8 cellular contexts compared by ENCODE assay signal in the genomic region with DNA sequence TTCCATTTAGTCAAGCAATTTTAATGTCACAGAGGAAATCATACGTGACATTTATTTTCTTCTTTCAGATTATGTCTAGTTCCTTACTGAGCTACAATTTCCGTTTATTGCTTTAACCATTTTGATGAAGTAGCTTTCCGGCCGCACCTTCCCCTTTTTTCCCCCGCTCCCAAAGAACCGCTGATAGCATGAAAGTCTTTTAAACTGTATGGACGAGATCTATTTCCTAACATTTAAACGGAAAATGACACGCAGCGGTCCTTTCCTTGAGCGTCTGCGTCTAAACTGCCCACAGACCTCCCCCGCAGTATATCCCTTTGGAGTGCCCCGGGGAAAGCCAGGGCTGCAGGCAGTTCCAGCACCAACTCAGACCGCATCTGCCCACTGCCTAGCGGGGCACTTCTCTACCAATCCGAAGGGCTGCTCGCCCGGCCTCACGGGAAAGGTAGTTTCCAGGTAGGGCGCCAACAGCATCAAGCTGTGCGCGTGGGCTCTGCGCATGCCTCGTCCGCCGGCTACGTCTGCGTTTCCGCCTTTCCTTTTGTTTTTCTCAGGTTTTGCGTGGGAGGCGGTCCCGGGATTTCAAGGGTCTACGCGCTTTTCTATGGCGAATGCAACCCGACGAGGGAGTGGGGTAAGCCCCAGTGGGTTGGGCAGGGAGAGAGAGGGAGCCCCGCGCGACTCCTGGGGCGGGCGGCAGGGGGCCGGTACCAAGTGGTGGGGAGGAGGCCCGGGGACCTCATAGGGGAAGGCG. TPM values are rescaled to one million over a fixed set of nuclear protein-coding genes. Genes with fewer than 3 reads are reported as not detected.
DNase-seq lines count a peak whose midpoint lies in the region; ATAC-seq and TF ChIP-seq lines count a peak whose summit lies in the region.

A gene (plus strand): TSS at position 526 of the 754 bp plus-strand sequence. CDS start 1,667 bp downstream, outside the sequence.

- intact Hi-C loops in tibial artery (cut with DNase I; ENCODE audit: low total_unique reads), result loop anchor here (1.0 to 10.0 kb wide), 3 partner anchors 34 to 156 kb away; a partner anchor contains a TSS

- H3K36me3 Mint-ChIP-seq in activated naive CD8-positive, alpha-beta T cell treated with anti-CD3 and anti-CD28 coated beads, Interleukin-2, amount 50 U/mL, for 24 hours (ENCODE audit: low read depth), result peaks cover 18% of the 10 kb centered on the region

- peak within 1 kb of the TSS; percentile 87 for H3K4me3 Mint-ChIP-seq in activated naive CD8-positive, alpha-beta T cell treated with anti-CD3 and anti-CD28 coated beads, Interleukin-2, amount 50 U/mL, for 24 hours

- H3K9ac ChIP-seq in parathyroid adenoma, result peak within 1 kb of the TSS; percentile 79

- H3K27me3 Mint-ChIP-seq in activated naive CD8-positive, alpha-beta T cell treated with anti-CD3 and anti-CD28 coated beads, Interleukin-2, amount 50 U/mL, for 24 hours, result no peaks in the 10 kb centered on the region

- DNase-seq in NCI-H1417 (lab: John Stamatoyannopoulos, UW) (peak; percentile 85 to 95 (median 89)), SW480 (ENCODE audit: low spot score) (peak; percentile 96), cardiac muscle cell (ENCODE audit: low read depth in 1 of 2, low spot score in 1 of 2) (peak; percentile 95 to 96), tibial artery (peak; percentile 90 to 96)
- peak; percentile 88 for DNase-seq in activated naive CD8-positive, alpha-beta T cell treated with anti-CD3 and anti-CD28 coated beads, Interleukin-2, amount 50 U/mL, for 24 hours

- H3K4me2 ChIP-seq in parathyroid adenoma (ENCODE audit: low read length), result peak within 1 kb of the TSS; percentile 83

- H3K9me3 Mint-ChIP-seq in activated naive CD8-positive, alpha-beta T cell treated with anti-CD3 and anti-CD28 coated beads, Interleukin-2, amount 50 U/mL, for 24 hours, result no peaks in the 10 kb centered on the region

- H3K36me3 ChIP-seq in cardiac muscle cell, result peaks cover 11% of the 10 kb centered on the region
- no peaks in the 10 kb centered on the region for H3K36me3 ChIP-seq in parathyroid adenoma (ENCODE audit: control insufficient read depth, insufficient read depth, low read length)
- peaks cover 7 to 23% (median 13%) of the 10 kb centered on the region in 3 donors for H3K36me3 ChIP-seq in tibial artery

- H3K79me2 ChIP-seq in parathyroid adenoma, result peaks cover 2% of the 10 kb centered on the region

- H3K27ac Mint-ChIP-seq in activated naive CD8-positive, alpha-beta T cell treated with anti-CD3 and anti-CD28 coated beads, Interleukin-2, amount 50 U/mL, for 24 hours, result peak within 1 kb of the TSS; percentile 95

- peak; percentile 4 for TF ChIP-seq CTCF in GM12873 (IDR thresholded peaks at IDR 0.05; ENCODE audit: insufficient read depth, low read depth, low read length, missing control alignments)
- no peak for TF ChIP-seq CTCF in cardiac muscle cell (IDR thresholded peaks at IDR 0.05; ENCODE audit: low read depth, low read length)
- TF ChIP-seq CTCF in parathyroid adenoma (IDR thresholded peaks at IDR 0.05), result no peak
- TF ChIP-seq CTCF in tibial artery (IDR thresholded peaks at IDR 0.05), result no peak

- H2AFZ ChIP-seq in parathyroid adenoma, result peak within 1 kb of the TSS; percentile 97

- H3K4me1 Mint-ChIP-seq in activated naive CD8-positive, alpha-beta T cell treated with anti-CD3 and anti-CD28 coated beads, Interleukin-2, amount 50 U/mL, for 24 hours, result peaks cover 38% of the 10 kb centered on the region

- H3K4me3 ChIP-seq in cardiac muscle cell (peak within 1 kb of the TSS; percentile 43), parathyroid adenoma (ENCODE audit: low read depth, low read length) (peak within 1 kb of the TSS; percentile 82), tibial artery (peak within 1 kb of the TSS; percentile 76 to 84)

- peak; percentile 88 for ATAC-seq in HG02763 (IDR thresholded peaks at IDR 0.05; ENCODE audit: unreplicated experiment)
- ATAC-seq in activated naive CD8-positive, alpha-beta T cell treated with anti-CD3 and anti-CD28 coated beads, Interleukin-2, amount 50 U/mL, for 24 hours, result peak; percentile 92

- H3K9me3 ChIP-seq in cardiac muscle cell (ENCODE audit: low read depth), result no peaks in the 10 kb centered on the region
- no peaks in the 10 kb centered on the region for H3K9me3 ChIP-seq in parathyroid adenoma (ENCODE audit: control insufficient read depth, low read length)
- no peaks in the 10 kb centered on the region for H3K9me3 ChIP-seq in tibial artery

- no peaks in the 10 kb centered on the region for H3K27me3 ChIP-seq in cardiac muscle cell
- no peaks in the 10 kb centered on the region for H3K27me3 ChIP-seq in parathyroid adenoma (ENCODE audit: control insufficient read depth, insufficient read depth, low read length)
- H3K27me3 ChIP-seq in tibial artery, result no peaks in the 10 kb centered on the region

- H3K4me1 ChIP-seq in cardiac muscle cell (ENCODE audit: low read depth) (no peaks in the 10 kb centered on the region), parathyroid adenoma (no peaks in the 10 kb centered on the region), tibial artery (peaks cover 0 to 13% (median 6%) of the 10 kb centered on the region in 4 donors)

- H3K27ac ChIP-seq in cardiac muscle cell (peak within 1 kb of the TSS; percentile 94), parathyroid adenoma (peak within 1 kb of the TSS; percentile 97), tibial artery (peak within 1 kb of the TSS; percentile 97 to 99)

RNA-seq across cellular contexts. Expression of the gene that starts here (rescaled TPM):
- total RNA-seq in cardiac muscle cell, result 20.4 and 23.8 TPM in 2 replicates
- polyA plus RNA-seq in cardiac muscle cell, result 21.2 and 24.9 TPM in 2 replicates

Comparison
In these comparisons a context has a peak if more than half of its experiments do, and no peak if none do; other contexts are left out.
1. Peak in every context shown above with its lines: DNase-seq, ATAC-seq, H3K4me3 ChIP-seq and H3K27ac ChIP-seq.